In the genomic region with DNA sequence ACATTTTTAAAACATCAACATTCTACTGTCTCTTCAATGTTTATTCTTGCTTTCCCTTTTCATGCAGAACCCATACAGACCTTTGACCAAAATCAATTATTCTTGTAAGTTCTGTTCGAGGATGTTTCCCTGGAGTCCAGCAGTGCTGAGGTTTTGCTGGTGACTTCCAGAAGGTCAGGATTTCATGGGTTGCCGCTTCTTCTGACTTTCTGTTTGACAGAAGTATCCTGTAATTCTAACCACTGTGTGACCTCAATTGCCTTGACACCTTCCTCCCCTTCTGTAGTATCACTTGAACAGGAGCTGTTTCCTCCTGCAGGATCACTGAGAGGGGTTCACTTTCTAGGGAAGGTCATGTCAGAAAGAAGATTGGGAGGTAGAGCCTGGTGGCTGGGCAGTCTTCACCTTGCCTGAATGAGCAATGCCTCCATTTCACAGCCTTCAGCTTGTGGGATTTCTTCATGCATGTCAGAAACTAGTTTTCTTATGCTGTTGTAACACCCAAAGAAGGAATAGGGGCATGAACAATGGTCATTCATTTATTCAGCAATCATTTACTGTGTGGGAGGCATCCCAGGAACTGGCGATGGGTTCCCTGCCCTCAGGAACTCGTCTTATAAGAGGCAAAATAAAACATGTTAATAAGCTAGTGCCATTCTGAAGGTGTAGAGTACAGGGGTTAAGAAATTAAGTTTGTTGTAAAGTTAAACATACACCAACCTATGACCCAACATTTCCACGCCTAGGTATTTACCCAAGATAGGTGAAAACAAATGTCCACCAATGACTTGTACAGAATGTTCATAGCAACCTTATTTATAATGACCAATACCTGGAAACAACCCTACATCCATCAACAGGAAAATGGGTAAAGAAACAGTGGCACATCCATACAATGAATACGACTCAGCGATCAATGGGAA, we compare ENCODE assay signal across 17 cellular contexts.
DNase-seq lines count a peak whose midpoint lies in the region; ATAC-seq and TF ChIP-seq lines count a peak whose summit lies in the region.
"Had no signal": no experiment of that assay in that cellular context is flagged by ENCODE, and none has a peak within 500 bp of the region (broad histone marks: within the 10 kb centered on the region; RNA-seq: fewer than 3 reads in every experiment).

No MANE protein-coding gene starts in this region.

- no CpG with 5 or more reads among the region's 7 CpGs for WGBS in IMR-90 (ENCODE audit: extremely low coverage in 2 of 2, insufficient read length in 1 of 2), 2 experiments

- peak overlapping the region; percentile 75 for H3K4ac ChIP-seq in IMR-90 (ENCODE audit: low read depth, low read length)

- in situ Hi-C loops in IMR-90 (cut with MboI; ENCODE audit: low sequenced_read_pairs) = no loop called here

- H2BK15ac ChIP-seq in IMR-90 (ENCODE audit: low read depth, low read length) = peak overlapping the region; percentile 38; the same call in 1 of the 3 replicates

- no peaks in the 10 kb centered on the region for H3K27me3 ChIP-seq in BJ (ENCODE audit: control insufficient read depth, insufficient read depth, low read length)
- no peaks in the 10 kb centered on the region for H3K27me3 ChIP-seq in IMR-90 (ENCODE audit: control insufficient read depth, insufficient read depth, low read length)
- H3K27me3 ChIP-seq: uterus had no signal

- peaks cover 18% of the 10 kb centered on the region for H3K9me1 ChIP-seq in IMR-90 (ENCODE audit: insufficient read depth, low read length)

- peak overlapping the region; percentile 82 for H3K14ac ChIP-seq in IMR-90 (replicated peaks; ENCODE audit: low read depth, low read length)

- peak overlapping the region; percentile 70 for H4K91ac ChIP-seq in IMR-90 (ENCODE audit: insufficient read depth, low read depth, low read length)

- H3K4me3 ChIP-seq in BJ (ENCODE audit: low read depth, low read length) = peak overlapping the region; percentile 8
- H3K4me3 ChIP-seq in IMR-90 (ENCODE audit: insufficient read depth, low read depth, low read length) = no peak overlapping the region
- H3K4me3 ChIP-seq in coronary artery = peak overlapping the region; percentile 8
- H3K4me3 ChIP-seq in mucosa of descending colon = no peak overlapping the region
- H3K4me3 ChIP-seq: gastrocnemius medialis, left ventricle myocardium inferior, uterus had no signal

- H2AK9ac ChIP-seq in IMR-90 (replicated peaks; ENCODE audit: low read depth, low read length, poor library complexity) = no peak overlapping the region

- H3K9me3 ChIP-seq in IMR-90 (ENCODE audit: control insufficient read depth, insufficient read depth, low read length) (no peaks in the 10 kb centered on the region), mucosa of descending colon (no peaks in the 10 kb centered on the region)
- H3K9me3 ChIP-seq: gastrocnemius medialis, left ventricle myocardium inferior, uterus had no signal

- BruUV-seq in IMR-90 (replicated peaks; lab: Mats Ljungman, UMichigan) = no TSS peak

- H3K79me1 ChIP-seq in IMR-90 (ENCODE audit: low read depth in 1 of 2, low read length in 2 of 2) = peaks cover 27 to 61% of the 10 kb centered on the region in 2 experiments; a peak in 3 of 4 replicates

- peak overlapping the region; percentile 87 for H3K4me2 ChIP-seq in IMR-90 (ENCODE audit: low read depth, low read length)

- peak overlapping the region; percentile 52 for H4K5ac ChIP-seq in IMR-90 (ENCODE audit: low read depth, low read length)

- CTCF ChIA-PET in BJ (lab: Yijun Ruan, JAX) = no interaction called here
- CTCF ChIA-PET in IMR-90 (lab: Yijun Ruan, JAX) = no interaction called here

- no peaks in the 10 kb centered on the region; the same call in 1 of the 2 replicates for H4K20me1 ChIP-seq in IMR-90 (ENCODE audit: insufficient read depth, low read length)

- dilution Hi-C loops in IMR-90 (cut with HindIII; ENCODE audit: low sequenced_read_pairs, unreplicated experiment) = no loop called here

- TF ChIP-seq CTCF in BJ (IDR thresholded peaks at IDR 0.05; ENCODE audit: insufficient read depth, low read depth, low read length) (no peak), IMR-90 (conservative IDR thresholded peaks at IDR 0.05; ENCODE audit: low read depth, low read length) (no peak), coronary artery (IDR thresholded peaks at IDR 0.05) (no peak), mucosa of descending colon (IDR thresholded peaks at IDR 0.05) (no peak)

- no peak overlapping the region for H2AFZ ChIP-seq in IMR-90 (replicated peaks; ENCODE audit: low read length, poor library complexity)

- H2BK120ac ChIP-seq in IMR-90 (ENCODE audit: low read depth, low read length) = peak overlapping the region; percentile 86

- H3K18ac ChIP-seq in IMR-90 (ENCODE audit: low read depth, low read length) = peak overlapping the region; percentile 80

- peak overlapping the region; percentile 40 for H3K23ac ChIP-seq in IMR-90 (ENCODE audit: low read depth, low read length)

- intact Hi-C loops in IMR-90 (cut with micrococcal nuclease) (loop anchor here (5.0 kb wide), 2 partner anchors 45 to 255 kb away; partner anchors contain the start of gene SEPTIN11), mucosa of descending colon (cut with DNase I, micrococcal nuclease) (no loop called here)

- peak overlapping the region; percentile 64 for H3K9ac ChIP-seq in IMR-90 (ENCODE audit: low read depth, low read length)

- peak overlapping the region; percentile 67; the same call in 1 of the 2 replicates for H3K27ac ChIP-seq in IMR-90 (ENCODE audit: insufficient read depth, low read length)
- peak overlapping the region; percentile 30 to 80 for H3K27ac ChIP-seq in coronary artery
- H3K27ac ChIP-seq: gastrocnemius medialis, left ventricle myocardium inferior, uterus had no signal

- H2BK5ac ChIP-seq in IMR-90 (ENCODE audit: low read depth, low read length, poor library complexity, severe bottlenecking) = peak overlapping the region; percentile 94

- peaks cover 23% of the 10 kb centered on the region for H3K4me1 ChIP-seq in IMR-90 (ENCODE audit: control insufficient read depth, insufficient read depth, low read length)
- no peaks in the 10 kb centered on the region for H3K4me1 ChIP-seq in mucosa of descending colon (ENCODE audit: low read depth)
- H3K4me1 ChIP-seq: uterus had no signal

- no peak for ATAC-seq in IMR-90 (ENCODE audit: low read depth)
- ATAC-seq in mucosa of descending colon = peak; percentile 65
- ATAC-seq in GM21360 (IDR thresholded peaks at IDR 0.05; ENCODE audit: unreplicated experiment) = no peak
- ATAC-seq in HG03442 (IDR thresholded peaks at IDR 0.05; ENCODE audit: unreplicated experiment) = no peak
- ATAC-seq: activated CD8-positive, alpha-beta memory T cell treated with anti-CD3 and anti-CD28 coated beads, Interleukin-2, amount 10 ng/mL, durations not matched to agents 7 days and 5 days; gastrocnemius medialis had no signal

- POLR2A ChIA-PET in BJ (lab: Charles Lee) (no interaction called here), IMR-90 (lab: Charles Lee; ENCODE audit: unreplicated experiment) (interaction anchor here (0.6 kb wide), 1 partner anchor 11 kb away, joined by 3 read pairs; no protein-coding TSS in a partner anchor)

- peak overlapping the region; percentile 83; the same call in 1 of the 2 replicates for H2AK5ac ChIP-seq in IMR-90 (ENCODE audit: low read depth, low read length)

- H2BK20ac ChIP-seq in IMR-90 (ENCODE audit: low read depth, low read length) = peak overlapping the region; percentile 82; the same call in 1 of the 2 replicates

- no peaks in the 10 kb centered on the region; the same call in 1 of the 2 replicates for H3K36me3 ChIP-seq in BJ (ENCODE audit: control insufficient read depth, insufficient read depth, low read length)
- H3K36me3 ChIP-seq in IMR-90 (ENCODE audit: control insufficient read depth, insufficient read depth, low read length) = no peaks in the 10 kb centered on the region
- no peaks in the 10 kb centered on the region for H3K36me3 ChIP-seq in mucosa of descending colon (ENCODE audit: low read depth)
- H3K36me3 ChIP-seq: gastrocnemius medialis, left ventricle myocardium inferior, uterus had no signal

- DNase-seq in BJ (ENCODE audit: low read depth) (no peak), IMR-90 (no peak), coronary artery (ENCODE audit: low spot score) (no peak), mucosa of descending colon (no peak), GM03348 (ENCODE audit: low spot score) (no peak), NCI-H2171 (lab: John Stamatoyannopoulos, UW) (no peak)
- DNase-seq: activated CD8-positive, alpha-beta memory T cell treated with anti-CD3 and anti-CD28 coated beads, Interleukin-2, amount 10 ng/mL, durations not matched to agents 7 days and 5 days; gastrocnemius medialis; H7; left ventricle myocardium inferior; NCI-H1092; SIG-M5; stimulated activated CD4-positive, alpha-beta T cell treated with anti-CD3 and anti-CD28 coated beads, Interleukin-15, amount 100 ng/mL, for 24 hours; stimulated activated CD8-positive, alpha-beta memory T cell treated with anti-CD3 and anti-CD28 coated beads, Interleukin-4, amount 100 ng/mL, for 48 hours; uterus had no signal

- peak overlapping the region; percentile 48; the same call in 1 of the 2 replicates for H3K56ac ChIP-seq in IMR-90 (ENCODE audit: extremely low read depth, insufficient read depth, low read length)

- no peak for TF ChIP-seq RAD21 in IMR-90 (IDR thresholded peaks at IDR 0.05; ENCODE audit: low read length)

- TF ChIP-seq POLR2A in IMR-90 (IDR thresholded peaks at IDR 0.05; ENCODE audit: low read depth, low read length) = no peak

- peak overlapping the region in 1 of 2 experiments; percentile 81; a peak in 3 of 4 replicates for H4K8ac ChIP-seq in IMR-90 (ENCODE audit: low read depth in 2 of 2, low read length in 2 of 2)

TF ChIP-seq in IMR-90, 13 proteins besides CTCF, POLR2A, EP300 and RAD21:
- TF ChIP-seq SMC3 (IDR thresholded peaks at IDR 0.05; ENCODE audit: low read depth, low read length) (no peak), MAZ (IDR thresholded peaks at IDR 0.05; ENCODE audit: borderline replicate concordance, low read depth, low read length) (no peak)
- TF ChIP-seq, protein P1, sequence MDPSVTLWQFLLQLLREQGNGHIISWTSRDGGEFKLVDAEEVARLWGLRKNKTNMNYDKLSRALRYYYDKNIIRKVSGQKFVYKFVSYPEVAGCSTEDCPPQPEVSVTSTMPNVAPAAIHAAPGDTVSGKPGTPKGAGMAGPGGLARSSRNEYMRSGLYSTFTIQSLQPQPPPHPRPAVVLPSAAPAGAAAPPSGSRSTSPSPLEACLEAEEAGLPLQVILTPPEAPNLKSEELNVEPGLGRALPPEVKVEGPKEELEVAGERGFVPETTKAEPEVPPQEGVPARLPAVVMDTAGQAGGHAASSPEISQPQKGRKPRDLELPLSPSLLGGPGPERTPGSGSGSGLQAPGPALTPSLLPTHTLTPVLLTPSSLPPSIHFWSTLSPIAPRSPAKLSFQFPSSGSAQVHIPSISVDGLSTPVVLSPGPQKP (IDR thresholded peaks at IDR 0.05; ENCODE audit: borderline replicate concordance, low read depth, low read length) = no peak
- TF ChIP-seq, protein P2, sequence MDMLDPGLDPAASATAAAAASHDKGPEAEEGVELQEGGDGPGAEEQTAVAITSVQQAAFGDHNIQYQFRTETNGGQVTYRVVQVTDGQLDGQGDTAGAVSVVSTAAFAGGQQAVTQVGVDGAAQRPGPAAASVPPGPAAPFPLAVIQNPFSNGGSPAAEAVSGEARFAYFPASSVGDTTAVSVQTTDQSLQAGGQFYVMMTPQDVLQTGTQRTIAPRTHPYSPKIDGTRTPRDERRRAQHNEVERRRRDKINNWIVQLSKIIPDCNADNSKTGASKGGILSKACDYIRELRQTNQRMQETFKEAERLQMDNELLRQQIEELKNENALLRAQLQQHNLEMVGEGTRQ (IDR thresholded peaks at IDR 0.05; ENCODE audit: low read depth, low read length) = no peak
TF ChIP-seq in IMR-90: peak in this region for 0.

Comparison
In these comparisons a context has a peak if more than half of its experiments do, and no peak if none do; other contexts are left out.
1. H3K4me3 ChIP-seq: peak in BJ (single experiment) and coronary artery (single experiment); none in IMR-90 (single experiment) and mucosa of descending colon (single experiment).